ENCODE assay signal across 2 cellular contexts in the genomic region with DNA sequence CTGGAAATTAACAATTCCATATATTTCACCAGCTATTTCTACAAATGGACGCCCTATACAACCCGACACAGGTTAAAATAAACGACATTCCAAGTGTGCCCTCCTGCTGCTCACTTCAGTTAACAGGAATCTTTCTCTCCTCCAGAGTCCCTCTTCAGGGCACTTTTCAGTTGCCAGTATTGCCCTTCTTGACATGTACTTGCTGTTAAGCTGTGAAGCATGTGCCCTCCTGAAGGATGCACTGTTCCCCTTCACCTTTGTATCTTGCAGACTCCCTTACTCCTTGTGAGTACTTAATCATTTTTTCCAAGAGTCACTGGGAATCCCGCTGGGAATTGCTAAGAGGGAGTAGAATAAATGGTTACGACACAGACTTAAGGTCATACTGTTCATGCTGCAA.
A peak's percentile ranks its signal among the peaks of the same experiment; 100 is the strongest.
TF ChIP-seq lines count a peak whose summit lies in the region.

No MANE protein-coding gene starts in this region.

TF ChIP-seq in GM23338, 12 proteins besides CTCF, POLR2A, EP300 and RAD21 (continues in another document):
- no peak for TF ChIP-seq CREB1 (CRISPR knock-in tag; IDR thresholded peaks at IDR 0.05; ENCODE audit: low read depth)
- TF ChIP-seq, protein P1, sequence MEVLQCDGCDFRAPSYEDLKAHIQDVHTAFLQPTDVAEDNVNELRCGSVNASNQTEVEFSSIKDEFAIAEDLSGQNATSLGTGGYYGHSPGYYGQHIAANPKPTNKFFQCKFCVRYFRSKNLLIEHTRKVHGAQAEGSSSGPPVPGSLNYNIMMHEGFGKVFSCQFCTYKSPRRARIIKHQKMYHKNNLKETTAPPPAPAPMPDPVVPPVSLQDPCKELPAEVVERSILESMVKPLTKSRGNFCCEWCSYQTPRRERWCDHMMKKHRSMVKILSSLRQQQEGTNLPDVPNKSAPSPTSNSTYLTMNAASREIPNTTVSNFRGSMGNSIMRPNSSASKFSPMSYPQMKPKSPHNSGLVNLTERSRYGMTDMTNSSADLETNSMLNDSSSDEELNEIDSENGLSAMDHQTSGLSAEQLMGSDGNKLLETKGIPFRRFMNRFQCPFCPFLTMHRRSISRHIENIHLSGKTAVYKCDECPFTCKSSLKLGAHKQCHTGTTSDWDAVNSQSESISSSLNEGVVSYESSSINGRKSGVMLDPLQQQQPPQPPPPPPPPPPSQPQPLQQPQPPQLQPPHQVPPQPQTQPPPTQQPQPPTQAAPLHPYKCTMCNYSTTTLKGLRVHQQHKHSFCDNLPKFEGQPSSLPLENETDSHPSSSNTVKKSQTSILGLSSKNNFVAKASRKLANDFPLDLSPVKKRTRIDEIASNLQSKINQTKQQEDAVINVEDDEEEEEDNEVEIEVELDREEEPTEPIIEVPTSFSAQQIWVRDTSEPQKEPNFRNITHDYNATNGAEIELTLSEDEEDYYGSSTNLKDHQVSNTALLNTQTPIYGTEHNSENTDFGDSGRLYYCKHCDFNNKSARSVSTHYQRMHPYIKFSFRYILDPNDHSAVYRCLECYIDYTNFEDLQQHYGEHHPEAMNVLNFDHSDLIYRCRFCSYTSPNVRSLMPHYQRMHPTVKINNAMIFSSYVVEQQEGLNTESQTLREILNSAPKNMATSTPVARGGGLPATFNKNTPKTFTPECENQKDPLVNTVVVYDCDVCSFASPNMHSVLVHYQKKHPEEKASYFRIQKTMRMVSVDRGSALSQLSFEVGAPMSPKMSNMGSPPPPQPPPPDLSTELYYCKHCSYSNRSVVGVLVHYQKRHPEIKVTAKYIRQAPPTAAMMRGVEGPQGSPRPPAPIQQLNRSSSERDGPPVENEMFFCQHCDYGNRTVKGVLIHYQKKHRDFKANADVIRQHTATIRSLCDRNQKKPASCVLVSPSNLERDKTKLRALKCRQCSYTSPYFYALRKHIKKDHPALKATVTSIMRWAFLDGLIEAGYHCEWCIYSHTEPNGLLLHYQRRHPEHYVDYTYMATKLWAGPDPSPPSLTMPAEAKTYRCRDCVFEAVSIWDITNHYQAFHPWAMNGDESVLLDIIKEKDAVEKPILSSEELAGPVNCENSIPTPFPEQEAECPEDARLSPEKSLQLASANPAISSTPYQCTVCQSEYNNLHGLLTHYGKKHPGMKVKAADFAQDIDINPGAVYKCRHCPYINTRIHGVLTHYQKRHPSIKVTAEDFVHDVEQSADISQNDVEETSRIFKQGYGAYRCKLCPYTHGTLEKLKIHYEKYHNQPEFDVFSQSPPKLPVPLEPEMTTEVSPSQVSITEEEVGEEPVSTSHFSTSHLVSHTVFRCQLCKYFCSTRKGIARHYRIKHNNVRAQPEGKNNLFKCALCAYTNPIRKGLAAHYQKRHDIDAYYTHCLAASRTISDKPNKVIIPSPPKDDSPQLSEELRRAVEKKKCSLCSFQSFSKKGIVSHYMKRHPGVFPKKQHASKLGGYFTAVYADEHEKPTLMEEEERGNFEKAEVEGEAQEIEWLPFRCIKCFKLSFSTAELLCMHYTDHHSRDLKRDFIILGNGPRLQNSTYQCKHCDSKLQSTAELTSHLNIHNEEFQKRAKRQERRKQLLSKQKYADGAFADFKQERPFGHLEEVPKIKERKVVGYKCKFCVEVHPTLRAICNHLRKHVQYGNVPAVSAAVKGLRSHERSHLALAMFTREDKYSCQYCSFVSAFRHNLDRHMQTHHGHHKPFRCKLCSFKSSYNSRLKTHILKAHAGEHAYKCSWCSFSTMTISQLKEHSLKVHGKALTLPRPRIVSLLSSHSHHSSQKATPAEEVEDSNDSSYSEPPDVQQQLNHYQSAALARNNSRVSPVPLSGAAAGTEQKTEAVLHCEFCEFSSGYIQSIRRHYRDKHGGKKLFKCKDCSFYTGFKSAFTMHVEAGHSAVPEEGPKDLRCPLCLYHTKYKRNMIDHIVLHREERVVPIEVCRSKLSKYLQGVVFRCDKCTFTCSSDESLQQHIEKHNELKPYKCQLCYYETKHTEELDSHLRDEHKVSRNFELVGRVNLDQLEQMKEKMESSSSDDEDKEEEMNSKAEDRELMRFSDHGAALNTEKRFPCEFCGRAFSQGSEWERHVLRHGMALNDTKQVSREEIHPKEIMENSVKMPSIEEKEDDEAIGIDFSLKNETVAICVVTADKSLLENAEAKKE (CRISPR knock-in tag; IDR thresholded peaks at IDR 0.05) = no peak
- no peak for TF ChIP-seq POLR2AphosphoS5 (IDR thresholded peaks at IDR 0.05; ENCODE audit: low read depth)
- no peak for TF ChIP-seq EZH2phosphoT487 (IDR thresholded peaks at IDR 0.05; ENCODE audit: unreplicated experiment)
- no peak for TF ChIP-seq EZH2 (IDR thresholded peaks at IDR 0.05; ENCODE audit: low read depth, unreplicated experiment)
- TF ChIP-seq ZNF331 (CRISPR knock-in tag; IDR thresholded peaks at IDR 0.05; ENCODE audit: low read depth) = no peak
- no peak for TF ChIP-seq NANOG (IDR thresholded peaks at IDR 0.05; ENCODE audit: borderline replicate concordance)
- TF ChIP-seq, protein P2, sequence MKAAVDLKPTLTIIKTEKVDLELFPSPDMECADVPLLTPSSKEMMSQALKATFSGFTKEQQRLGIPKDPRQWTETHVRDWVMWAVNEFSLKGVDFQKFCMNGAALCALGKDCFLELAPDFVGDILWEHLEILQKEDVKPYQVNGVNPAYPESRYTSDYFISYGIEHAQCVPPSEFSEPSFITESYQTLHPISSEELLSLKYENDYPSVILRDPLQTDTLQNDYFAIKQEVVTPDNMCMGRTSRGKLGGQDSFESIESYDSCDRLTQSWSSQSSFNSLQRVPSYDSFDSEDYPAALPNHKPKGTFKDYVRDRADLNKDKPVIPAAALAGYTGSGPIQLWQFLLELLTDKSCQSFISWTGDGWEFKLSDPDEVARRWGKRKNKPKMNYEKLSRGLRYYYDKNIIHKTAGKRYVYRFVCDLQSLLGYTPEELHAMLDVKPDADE (IDR thresholded peaks at IDR 0.05) = no peak
- TF ChIP-seq ZNF114 (CRISPR knock-in tag; IDR thresholded peaks at IDR 0.05) = no peak
- TF ChIP-seq, protein P3, sequence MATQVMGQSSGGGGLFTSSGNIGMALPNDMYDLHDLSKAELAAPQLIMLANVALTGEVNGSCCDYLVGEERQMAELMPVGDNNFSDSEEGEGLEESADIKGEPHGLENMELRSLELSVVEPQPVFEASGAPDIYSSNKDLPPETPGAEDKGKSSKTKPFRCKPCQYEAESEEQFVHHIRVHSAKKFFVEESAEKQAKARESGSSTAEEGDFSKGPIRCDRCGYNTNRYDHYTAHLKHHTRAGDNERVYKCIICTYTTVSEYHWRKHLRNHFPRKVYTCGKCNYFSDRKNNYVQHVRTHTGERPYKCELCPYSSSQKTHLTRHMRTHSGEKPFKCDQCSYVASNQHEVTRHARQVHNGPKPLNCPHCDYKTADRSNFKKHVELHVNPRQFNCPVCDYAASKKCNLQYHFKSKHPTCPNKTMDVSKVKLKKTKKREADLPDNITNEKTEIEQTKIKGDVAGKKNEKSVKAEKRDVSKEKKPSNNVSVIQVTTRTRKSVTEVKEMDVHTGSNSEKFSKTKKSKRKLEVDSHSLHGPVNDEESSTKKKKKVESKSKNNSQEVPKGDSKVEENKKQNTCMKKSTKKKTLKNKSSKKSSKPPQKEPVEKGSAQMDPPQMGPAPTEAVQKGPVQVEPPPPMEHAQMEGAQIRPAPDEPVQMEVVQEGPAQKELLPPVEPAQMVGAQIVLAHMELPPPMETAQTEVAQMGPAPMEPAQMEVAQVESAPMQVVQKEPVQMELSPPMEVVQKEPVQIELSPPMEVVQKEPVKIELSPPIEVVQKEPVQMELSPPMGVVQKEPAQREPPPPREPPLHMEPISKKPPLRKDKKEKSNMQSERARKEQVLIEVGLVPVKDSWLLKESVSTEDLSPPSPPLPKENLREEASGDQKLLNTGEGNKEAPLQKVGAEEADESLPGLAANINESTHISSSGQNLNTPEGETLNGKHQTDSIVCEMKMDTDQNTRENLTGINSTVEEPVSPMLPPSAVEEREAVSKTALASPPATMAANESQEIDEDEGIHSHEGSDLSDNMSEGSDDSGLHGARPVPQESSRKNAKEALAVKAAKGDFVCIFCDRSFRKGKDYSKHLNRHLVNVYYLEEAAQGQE (IDR thresholded peaks at IDR 0.05; ENCODE audit: unreplicated experiment) = no peak

TF ChIP-seq in H1, 55 proteins besides CTCF, POLR2A, EP300 and RAD21:
- TF ChIP-seq RFX5 (IDR thresholded peaks at IDR 0.05; ENCODE audit: borderline replicate concordance, low read depth, low read length) (no peak), TEAD4 (IDR thresholded peaks at IDR 0.05; ENCODE audit: low read depth, low read length) (0 out of 2 replicates have a peak, but pooled peaks have one; percentile 31)
